Comparison of ENCODE assay signal across 8 cellular contexts in genomic region chr18:34592961-34593382, GRCh38.
DNase-seq lines count a peak whose midpoint lies in the region; TF ChIP-seq lines count a peak whose summit lies in the region.

No MANE protein-coding gene starts in this region.

- H3K36me3 ChIP-seq in colonic mucosa, result no peaks in the 10 kb centered on the region
- H3K36me3 ChIP-seq in kidney epithelial cell (ENCODE audit: control insufficient read depth, insufficient read depth, low read length), result no peaks in the 10 kb centered on the region
- H3K36me3 ChIP-seq in stomach, result no peaks in the 10 kb centered on the region

- 1 to 10% (median 6%) methylated on average over 8 of the region's 8 CpGs for WGBS in stomach, 5 donors

- TF ChIP-seq CTCF in colonic mucosa (IDR thresholded peaks at IDR 0.05), result no peak
- no peak for TF ChIP-seq CTCF in kidney epithelial cell (IDR thresholded peaks at IDR 0.05; ENCODE audit: insufficient read depth, low read length, poor library complexity, severe bottlenecking)
- no peak for TF ChIP-seq CTCF in stomach (IDR thresholded peaks at IDR 0.05)

- H3K9me3 ChIP-seq in colonic mucosa, result no peaks in the 10 kb centered on the region
- H3K9me3 ChIP-seq in stomach, result no peaks in the 10 kb centered on the region

- TF ChIP-seq EP300 in stomach (IDR thresholded peaks at IDR 0.05), result no peak

- no peak overlapping the region for H3K9ac ChIP-seq in colonic mucosa (ENCODE audit: low read depth in 2 of 2, low read length in 2 of 2)

- TF ChIP-seq POLR2A in stomach (IDR thresholded peaks at IDR 0.05), result no peak

- no peaks in the 10 kb centered on the region for H3K27me3 ChIP-seq in colonic mucosa
- no peaks in the 10 kb centered on the region for H3K27me3 ChIP-seq in kidney epithelial cell (ENCODE audit: control insufficient read depth, insufficient read depth, low read length)
- no peaks in the 10 kb centered on the region for H3K27me3 ChIP-seq in stomach

- intact Hi-C loops in colonic mucosa (cut with DNase I), result no loop called here
- intact Hi-C loops in stomach (cut with DNase I; ENCODE audit: low total_unique reads), result no loop called here

- H3K27ac ChIP-seq in colonic mucosa (peak overlapping the region; percentile 6), stomach (peak overlapping the region in 4 of 5 donors; percentile 56 to 72 (median 60))

- H3K4me3 ChIP-seq in colonic mucosa (no peak overlapping the region), kidney epithelial cell (ENCODE audit: low read depth, low read length) (peak overlapping the region; percentile 38), stomach (peak overlapping the region; percentile 24 to 40 (median 30))

- H3K4me1 ChIP-seq in colonic mucosa (no peaks in the 10 kb centered on the region), stomach (peaks cover 0 to 21% (median 3%) of the 10 kb centered on the region in 4 donors)

- DNase-seq in LHCN-M2 (ENCODE audit: low read depth), result peak; percentile 65
- no peak for DNase-seq in colonic mucosa
- DNase-seq in kidney epithelial cell (ENCODE audit: low read depth), result peak; percentile 50
- peak; percentile 37 for DNase-seq in stomach
- no peak for DNase-seq in stimulated activated naive CD4-positive, alpha-beta T cell (lab: John Stamatoyannopoulos, UW)
- no peak for DNase-seq in activated naive CD4-positive, alpha-beta T cell treated with Interleukin-2 at 50 U/mL for 16 hours
- no peak for DNase-seq in SKM-1 (lab: John Stamatoyannopoulos, UW; ENCODE audit: unreplicated experiment)
- no peak for DNase-seq in KG1 (lab: John Stamatoyannopoulos, UW)

Comparison
In these comparisons a context has a peak if more than half of its experiments do, and no peak if none do; other contexts are left out.
1. DNase-seq: peak in LHCN-M2 (single experiment), kidney epithelial cell (single experiment) and stomach (single experiment); none in colonic mucosa (single experiment), stimulated activated naive CD4-positive, alpha-beta T cell (0 of 6), activated naive CD4-positive, alpha-beta T cell treated with Interleukin-2 at 50 U/mL for 16 hours (single experiment), SKM-1 (single experiment) and KG1 (single experiment).